Comparison of ENCODE assay signal across 1 cellular context in the genomic region with DNA sequence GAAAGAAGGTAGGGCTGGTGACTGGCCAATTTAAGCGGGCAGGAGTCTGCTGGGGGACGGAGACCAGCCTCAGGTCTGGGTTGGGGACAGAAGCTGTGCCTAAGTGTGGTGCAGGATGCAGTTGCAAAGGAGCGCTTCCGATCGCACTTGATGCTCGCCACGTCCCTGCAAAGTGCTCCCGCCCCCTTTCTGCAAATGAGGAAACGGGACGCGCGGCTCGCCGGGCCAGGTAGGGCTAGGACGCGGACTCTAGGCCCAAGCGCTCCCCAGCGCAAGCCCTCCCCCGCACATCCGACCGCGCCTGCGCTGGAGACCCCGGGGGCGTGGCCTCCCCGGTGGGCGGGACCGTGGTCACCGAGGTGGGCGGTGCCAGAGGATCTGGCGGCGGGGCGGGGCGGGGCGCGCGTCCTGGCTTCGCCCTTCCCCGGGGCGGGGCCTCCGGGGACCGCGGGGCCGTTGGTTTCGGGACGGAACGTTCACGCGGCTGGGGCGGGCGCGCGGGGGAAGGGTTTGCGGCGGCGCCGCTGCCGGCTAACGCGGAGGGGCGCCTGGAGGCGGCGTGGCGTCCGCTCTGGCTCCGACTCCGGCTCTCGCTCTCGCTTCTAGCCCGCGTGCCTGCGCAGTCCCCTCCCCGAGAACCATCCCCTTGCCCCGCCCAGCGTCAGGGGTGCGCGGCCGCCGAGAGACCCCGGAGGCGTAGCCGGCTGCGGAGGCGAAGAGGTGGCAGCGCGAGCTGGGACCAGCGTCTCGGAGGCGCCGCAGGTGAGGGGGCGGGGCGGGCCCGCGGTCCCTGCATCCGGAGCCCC.
TF ChIP-seq lines count a peak whose summit lies in the region.

A gene (plus strand): TSS at position 513 of the 806 bp plus-strand sequence. CDS start 12,446 bp downstream, outside the sequence.

TF ChIP-seq in HepG2, 621 proteins besides CTCF, POLR2A, EP300 and RAD21 (continued from another document and continues in another):
- TF ChIP-seq, protein P1, sequence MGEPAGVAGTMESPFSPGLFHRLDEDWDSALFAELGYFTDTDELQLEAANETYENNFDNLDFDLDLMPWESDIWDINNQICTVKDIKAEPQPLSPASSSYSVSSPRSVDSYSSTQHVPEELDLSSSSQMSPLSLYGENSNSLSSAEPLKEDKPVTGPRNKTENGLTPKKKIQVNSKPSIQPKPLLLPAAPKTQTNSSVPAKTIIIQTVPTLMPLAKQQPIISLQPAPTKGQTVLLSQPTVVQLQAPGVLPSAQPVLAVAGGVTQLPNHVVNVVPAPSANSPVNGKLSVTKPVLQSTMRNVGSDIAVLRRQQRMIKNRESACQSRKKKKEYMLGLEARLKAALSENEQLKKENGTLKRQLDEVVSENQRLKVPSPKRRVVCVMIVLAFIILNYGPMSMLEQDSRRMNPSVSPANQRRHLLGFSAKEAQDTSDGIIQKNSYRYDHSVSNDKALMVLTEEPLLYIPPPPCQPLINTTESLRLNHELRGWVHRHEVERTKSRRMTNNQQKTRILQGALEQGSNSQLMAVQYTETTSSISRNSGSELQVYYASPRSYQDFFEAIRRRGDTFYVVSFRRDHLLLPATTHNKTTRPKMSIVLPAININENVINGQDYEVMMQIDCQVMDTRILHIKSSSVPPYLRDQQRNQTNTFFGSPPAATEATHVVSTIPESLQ (CRISPR knock-in tag; conservative IDR thresholded peaks at IDR 0.05): no peak
- no peak for TF ChIP-seq GZF1 (CRISPR knock-in tag; IDR thresholded peaks at IDR 0.05)
- no peak for TF ChIP-seq ZNF33B (CRISPR knock-in tag; IDR thresholded peaks at IDR 0.05)
- TF ChIP-seq, protein P2, sequence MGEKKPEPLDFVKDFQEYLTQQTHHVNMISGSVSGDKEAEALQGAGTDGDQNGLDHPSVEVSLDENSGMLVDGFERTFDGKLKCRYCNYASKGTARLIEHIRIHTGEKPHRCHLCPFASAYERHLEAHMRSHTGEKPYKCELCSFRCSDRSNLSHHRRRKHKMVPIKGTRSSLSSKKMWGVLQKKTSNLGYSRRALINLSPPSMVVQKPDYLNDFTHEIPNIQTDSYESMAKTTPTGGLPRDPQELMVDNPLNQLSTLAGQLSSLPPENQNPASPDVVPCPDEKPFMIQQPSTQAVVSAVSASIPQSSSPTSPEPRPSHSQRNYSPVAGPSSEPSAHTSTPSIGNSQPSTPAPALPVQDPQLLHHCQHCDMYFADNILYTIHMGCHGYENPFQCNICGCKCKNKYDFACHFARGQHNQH (CRISPR knock-in tag; IDR thresholded peaks at IDR 0.05): peak; percentile 24; the same call in 1 of the 2 replicates
- no peak for TF ChIP-seq IKZF1 (IDR thresholded peaks at IDR 0.05)
- no peak; the same call in none of the 2 replicates for TF ChIP-seq GATAD2A (CRISPR knock-in tag; IDR thresholded peaks at IDR 0.05)
- TF ChIP-seq, protein P3, sequence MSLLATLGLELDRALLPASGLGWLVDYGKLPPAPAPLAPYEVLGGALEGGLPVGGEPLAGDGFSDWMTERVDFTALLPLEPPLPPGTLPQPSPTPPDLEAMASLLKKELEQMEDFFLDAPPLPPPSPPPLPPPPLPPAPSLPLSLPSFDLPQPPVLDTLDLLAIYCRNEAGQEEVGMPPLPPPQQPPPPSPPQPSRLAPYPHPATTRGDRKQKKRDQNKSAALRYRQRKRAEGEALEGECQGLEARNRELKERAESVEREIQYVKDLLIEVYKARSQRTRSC (CRISPR knock-in tag; IDR thresholded peaks at IDR 0.05; ENCODE audit: low read depth): no peak
- TF ChIP-seq, protein P4, sequence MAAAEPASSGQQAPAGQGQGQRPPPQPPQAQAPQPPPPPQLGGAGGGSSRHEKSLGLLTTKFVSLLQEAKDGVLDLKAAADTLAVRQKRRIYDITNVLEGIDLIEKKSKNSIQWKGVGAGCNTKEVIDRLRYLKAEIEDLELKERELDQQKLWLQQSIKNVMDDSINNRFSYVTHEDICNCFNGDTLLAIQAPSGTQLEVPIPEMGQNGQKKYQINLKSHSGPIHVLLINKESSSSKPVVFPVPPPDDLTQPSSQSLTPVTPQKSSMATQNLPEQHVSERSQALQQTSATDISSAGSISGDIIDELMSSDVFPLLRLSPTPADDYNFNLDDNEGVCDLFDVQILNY (CRISPR knock-in tag; conservative IDR thresholded peaks at IDR 0.05): no peak
- peak; percentile 92; the same call in 1 of the 2 replicates for TF ChIP-seq KDM5B (CRISPR knock-in tag; IDR thresholded peaks at IDR 0.05; ENCODE audit: borderline replicate concordance)
- TF ChIP-seq ZNF326 (CRISPR knock-in tag; IDR thresholded peaks at IDR 0.05; ENCODE audit: borderline replicate concordance): no peak
- TF ChIP-seq, protein P5, sequence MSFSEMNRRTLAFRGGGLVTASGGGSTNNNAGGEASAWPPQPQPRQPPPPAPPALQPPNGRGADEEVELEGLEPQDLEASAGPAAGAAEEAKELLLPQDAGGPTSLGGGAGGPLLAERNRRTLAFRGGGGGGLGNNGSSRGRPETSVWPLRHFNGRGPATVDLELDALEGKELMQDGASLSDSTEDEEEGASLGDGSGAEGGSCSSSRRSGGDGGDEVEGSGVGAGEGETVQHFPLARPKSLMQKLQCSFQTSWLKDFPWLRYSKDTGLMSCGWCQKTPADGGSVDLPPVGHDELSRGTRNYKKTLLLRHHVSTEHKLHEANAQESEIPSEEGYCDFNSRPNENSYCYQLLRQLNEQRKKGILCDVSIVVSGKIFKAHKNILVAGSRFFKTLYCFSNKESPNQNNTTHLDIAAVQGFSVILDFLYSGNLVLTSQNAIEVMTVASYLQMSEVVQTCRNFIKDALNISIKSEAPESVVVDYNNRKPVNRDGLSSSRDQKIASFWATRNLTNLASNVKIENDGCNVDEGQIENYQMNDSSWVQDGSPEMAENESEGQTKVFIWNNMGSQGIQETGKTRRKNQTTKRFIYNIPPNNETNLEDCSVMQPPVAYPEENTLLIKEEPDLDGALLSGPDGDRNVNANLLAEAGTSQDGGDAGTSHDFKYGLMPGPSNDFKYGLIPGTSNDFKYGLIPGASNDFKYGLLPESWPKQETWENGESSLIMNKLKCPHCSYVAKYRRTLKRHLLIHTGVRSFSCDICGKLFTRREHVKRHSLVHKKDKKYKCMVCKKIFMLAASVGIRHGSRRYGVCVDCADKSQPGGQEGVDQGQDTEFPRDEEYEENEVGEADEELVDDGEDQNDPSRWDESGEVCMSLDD (CRISPR knock-in tag; IDR thresholded peaks at IDR 0.05; ENCODE audit: borderline replicate concordance): 0 out of 2 replicates have a peak, but pooled peaks have one; percentile 27
- TF ChIP-seq HMGA1 (CRISPR knock-in tag; conservative IDR thresholded peaks at IDR 0.05): no peak
- TF ChIP-seq THAP11 (CRISPR knock-in tag; IDR thresholded peaks at IDR 0.05): peak; percentile 87
- no peak for TF ChIP-seq ZNF619 (CRISPR knock-in tag; IDR thresholded peaks at IDR 0.05)
- TF ChIP-seq TSC22D2 (CRISPR knock-in tag; IDR thresholded peaks at IDR 0.05; ENCODE audit: borderline replicate concordance): no peak
- no peak; the same call in 1 of the 2 replicates for TF ChIP-seq ZNF552 (CRISPR knock-in tag; IDR thresholded peaks at IDR 0.05; ENCODE audit: borderline replicate concordance)
- no peak for TF ChIP-seq MAFF (IDR thresholded peaks at IDR 0.05; ENCODE audit: low read depth, low read length)
- peak; percentile 73 for TF ChIP-seq PHF20 (CRISPR knock-in tag; IDR thresholded peaks at IDR 0.05)
- TF ChIP-seq, protein P6, sequence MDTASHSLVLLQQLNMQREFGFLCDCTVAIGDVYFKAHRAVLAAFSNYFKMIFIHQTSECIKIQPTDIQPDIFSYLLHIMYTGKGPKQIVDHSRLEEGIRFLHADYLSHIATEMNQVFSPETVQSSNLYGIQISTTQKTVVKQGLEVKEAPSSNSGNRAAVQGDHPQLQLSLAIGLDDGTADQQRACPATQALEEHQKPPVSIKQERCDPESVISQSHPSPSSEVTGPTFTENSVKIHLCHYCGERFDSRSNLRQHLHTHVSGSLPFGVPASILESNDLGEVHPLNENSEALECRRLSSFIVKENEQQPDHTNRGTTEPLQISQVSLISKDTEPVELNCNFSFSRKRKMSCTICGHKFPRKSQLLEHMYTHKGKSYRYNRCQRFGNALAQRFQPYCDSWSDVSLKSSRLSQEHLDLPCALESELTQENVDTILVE (CRISPR knock-in tag; IDR thresholded peaks at IDR 0.05): no peak; the same call in none of the 2 replicates
- TF ChIP-seq EEA1 (CRISPR knock-in tag; IDR thresholded peaks at IDR 0.05; ENCODE audit: borderline replicate concordance): peak; percentile 83; the same call in 1 of the 2 replicates
- TF ChIP-seq SOX5 (CRISPR knock-in tag; IDR thresholded peaks at IDR 0.05; ENCODE audit: borderline replicate concordance): no peak; the same call in 1 of the 2 replicates
- TF ChIP-seq, protein P7, sequence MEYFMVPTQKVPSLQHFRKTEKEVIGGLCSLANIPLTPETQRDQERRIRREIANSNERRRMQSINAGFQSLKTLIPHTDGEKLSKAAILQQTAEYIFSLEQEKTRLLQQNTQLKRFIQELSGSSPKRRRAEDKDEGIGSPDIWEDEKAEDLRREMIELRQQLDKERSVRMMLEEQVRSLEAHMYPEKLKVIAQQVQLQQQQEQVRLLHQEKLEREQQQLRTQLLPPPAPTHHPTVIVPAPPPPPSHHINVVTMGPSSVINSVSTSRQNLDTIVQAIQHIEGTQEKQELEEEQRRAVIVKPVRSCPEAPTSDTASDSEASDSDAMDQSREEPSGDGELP (IDR thresholded peaks at IDR 0.05; ENCODE audit: borderline replicate concordance, low read depth): no peak
- no peak; the same call in 1 of the 2 replicates for TF ChIP-seq ZNF225 (CRISPR knock-in tag; IDR thresholded peaks at IDR 0.05)
- TF ChIP-seq HMG20A (CRISPR knock-in tag; IDR thresholded peaks at IDR 0.05; ENCODE audit: borderline replicate concordance): no peak
- no peak; the same call in 1 of the 2 replicates for TF ChIP-seq ZNF546 (CRISPR knock-in tag; conservative IDR thresholded peaks at IDR 0.05)
- 0 out of 2 replicates have a peak, but pooled peaks have one; percentile 72 for TF ChIP-seq ERF (CRISPR knock-in tag; IDR thresholded peaks at IDR 0.05)
- no peak for TF ChIP-seq CCAR2 (optimal IDR thresholded peaks at IDR 0.05; ENCODE audit: low read depth, low read length)
- no peak for TF ChIP-seq ZNF441 (CRISPR knock-in tag; IDR thresholded peaks at IDR 0.05; ENCODE audit: borderline replicate concordance)
- TF ChIP-seq BORCS8-MEF2B (CRISPR knock-in tag; IDR thresholded peaks at IDR 0.05): peak; percentile 69
- TF ChIP-seq, protein P8, sequence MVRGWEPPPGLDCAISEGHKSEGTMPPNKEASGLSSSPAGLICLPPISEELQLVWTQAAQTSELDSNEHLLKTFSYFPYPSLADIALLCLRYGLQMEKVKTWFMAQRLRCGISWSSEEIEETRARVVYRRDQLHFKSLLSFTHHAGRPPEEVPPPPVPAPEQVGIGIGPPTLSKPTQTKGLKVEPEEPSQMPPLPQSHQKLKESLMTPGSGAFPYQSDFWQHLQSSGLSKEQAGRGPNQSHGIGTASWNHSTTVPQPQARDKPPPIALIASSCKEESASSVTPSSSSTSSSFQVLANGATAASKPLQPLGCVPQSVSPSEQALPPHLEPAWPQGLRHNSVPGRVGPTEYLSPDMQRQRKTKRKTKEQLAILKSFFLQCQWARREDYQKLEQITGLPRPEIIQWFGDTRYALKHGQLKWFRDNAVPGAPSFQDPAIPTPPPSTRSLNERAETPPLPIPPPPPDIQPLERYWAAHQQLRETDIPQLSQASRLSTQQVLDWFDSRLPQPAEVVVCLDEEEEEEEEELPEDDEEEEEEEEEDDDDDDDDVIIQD (CRISPR knock-in tag; IDR thresholded peaks at IDR 0.05; ENCODE audit: low read depth): no peak
- no peak for TF ChIP-seq RBM22 (optimal IDR thresholded peaks at IDR 0.05; ENCODE audit: low read length)
- no peak; the same call in 1 of the 2 replicates for TF ChIP-seq DNMT1 (CRISPR knock-in tag; IDR thresholded peaks at IDR 0.05)
- peak; percentile 40; the same call in 1 of the 2 replicates for TF ChIP-seq PHF21A (CRISPR knock-in tag; IDR thresholded peaks at IDR 0.05)
- TF ChIP-seq ZNF20 (CRISPR knock-in tag; IDR thresholded peaks at IDR 0.05): no peak
- peak; percentile 36; the same call in 1 of the 2 replicates for TF ChIP-seq ZNF121 (CRISPR knock-in tag; IDR thresholded peaks at IDR 0.05)
- no peak for TF ChIP-seq SMARCC2 (IDR thresholded peaks at IDR 0.05)
- TF ChIP-seq, protein P9, sequence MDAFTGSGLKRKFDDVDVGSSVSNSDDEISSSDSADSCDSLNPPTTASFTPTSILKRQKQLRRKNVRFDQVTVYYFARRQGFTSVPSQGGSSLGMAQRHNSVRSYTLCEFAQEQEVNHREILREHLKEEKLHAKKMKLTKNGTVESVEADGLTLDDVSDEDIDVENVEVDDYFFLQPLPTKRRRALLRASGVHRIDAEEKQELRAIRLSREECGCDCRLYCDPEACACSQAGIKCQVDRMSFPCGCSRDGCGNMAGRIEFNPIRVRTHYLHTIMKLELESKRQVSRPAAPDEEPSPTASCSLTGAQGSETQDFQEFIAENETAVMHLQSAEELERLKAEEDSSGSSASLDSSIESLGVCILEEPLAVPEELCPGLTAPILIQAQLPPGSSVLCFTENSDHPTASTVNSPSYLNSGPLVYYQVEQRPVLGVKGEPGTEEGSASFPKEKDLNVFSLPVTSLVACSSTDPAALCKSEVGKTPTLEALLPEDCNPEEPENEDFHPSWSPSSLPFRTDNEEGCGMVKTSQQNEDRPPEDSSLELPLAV (CRISPR knock-in tag; conservative IDR thresholded peaks at IDR 0.05; ENCODE audit: low read depth): peak; percentile 60; the same call in 1 of the 2 replicates
- peak; percentile 79 for TF ChIP-seq YY1 (IDR thresholded peaks at IDR 0.05; ENCODE audit: insufficient read depth, insufficient replicate concordance, low read depth, low read length)
- no peak for TF ChIP-seq ZNF224 (CRISPR knock-in tag; IDR thresholded peaks at IDR 0.05)
- no peak for TF ChIP-seq ZNF737 (CRISPR knock-in tag; IDR thresholded peaks at IDR 0.05; ENCODE audit: borderline replicate concordance)
- no peak; the same call in 1 of the 2 replicates for TF ChIP-seq GATA4 (IDR thresholded peaks at IDR 0.05; ENCODE audit: borderline replicate concordance, low read depth)
- TF ChIP-seq ZFP37 (CRISPR knock-in tag; IDR thresholded peaks at IDR 0.05; ENCODE audit: borderline replicate concordance): no peak; the same call in 1 of the 2 replicates
- no peak for TF ChIP-seq HMG20B (CRISPR knock-in tag; conservative IDR thresholded peaks at IDR 0.05)
- TF ChIP-seq ZMYM2 (CRISPR knock-in tag; IDR thresholded peaks at IDR 0.05): no peak
- TF ChIP-seq ZNF343 (CRISPR knock-in tag; IDR thresholded peaks at IDR 0.05): no peak
- TF ChIP-seq SP2 (CRISPR knock-in tag; IDR thresholded peaks at IDR 0.05): no peak
- no peak for TF ChIP-seq U2AF1 (optimal IDR thresholded peaks at IDR 0.05; ENCODE audit: low read depth, low read length)
- peak; percentile 81; the same call in 1 of the 2 replicates for TF ChIP-seq ZNF841 (CRISPR knock-in tag; IDR thresholded peaks at IDR 0.05; ENCODE audit: borderline replicate concordance)
- no peak for TF ChIP-seq ZBTB3 (CRISPR knock-in tag; IDR thresholded peaks at IDR 0.05; ENCODE audit: borderline replicate concordance, low read depth)
- TF ChIP-seq, protein P10, sequence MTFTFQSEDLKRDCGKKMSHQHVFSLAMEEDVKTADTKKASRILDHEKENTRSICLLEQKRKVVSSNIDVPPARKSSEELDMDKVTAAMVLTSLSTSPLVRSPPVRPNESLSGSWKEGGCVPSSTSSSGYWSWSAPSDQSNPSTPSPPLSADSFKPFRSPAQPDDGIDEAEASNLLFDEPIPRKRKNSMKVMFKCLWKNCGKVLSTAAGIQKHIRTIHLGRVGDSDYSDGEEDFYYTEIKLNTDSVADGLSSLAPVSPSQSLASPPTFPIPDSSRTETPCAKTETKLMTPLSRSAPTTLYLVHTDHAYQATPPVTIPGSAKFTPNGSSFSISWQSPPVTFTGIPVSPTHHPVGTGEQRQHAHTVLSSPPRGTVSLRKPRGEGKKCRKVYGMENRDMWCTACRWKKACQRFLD (CRISPR knock-in tag; IDR thresholded peaks at IDR 0.05; ENCODE audit: borderline replicate concordance): no peak
- peak; percentile 95 for TF ChIP-seq YEATS4 (CRISPR knock-in tag; IDR thresholded peaks at IDR 0.05; ENCODE audit: borderline replicate concordance)
